23 cellular contexts compared by ENCODE assay signal in the genomic region with DNA sequence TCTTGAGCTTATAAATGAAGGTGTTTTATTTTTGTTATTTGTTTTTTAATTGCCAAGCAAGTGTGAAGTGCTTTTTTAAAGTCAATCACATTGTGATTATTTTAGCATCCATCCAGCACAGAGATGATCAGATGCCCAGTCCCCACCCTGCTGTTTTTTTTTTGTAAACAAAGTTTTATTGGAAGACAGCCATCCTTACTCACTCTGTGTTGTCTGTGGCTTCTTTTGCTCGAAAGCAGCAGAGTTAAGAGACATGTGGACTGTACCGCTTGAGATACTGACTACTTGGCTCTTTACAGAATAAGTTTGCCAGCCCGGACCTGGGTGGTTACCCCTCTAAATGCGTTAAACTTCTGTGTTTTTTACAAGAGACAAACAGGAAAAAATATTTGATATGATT. TPM values are rescaled to one million over a fixed set of nuclear protein-coding genes. Genes with fewer than 3 reads are reported as not detected.
A peak's percentile ranks its signal among the peaks of the same experiment; 100 is the strongest.
DNase-seq lines count a peak whose midpoint lies in the region; ATAC-seq and TF ChIP-seq lines count a peak whose summit lies in the region.
"Had no signal": no experiment of that assay in that cellular context is flagged by ENCODE, and none has a peak within 500 bp of the region (broad histone marks: within the 10 kb centered on the region; RNA-seq: fewer than 3 reads in every experiment).

No MANE protein-coding gene starts in this region.

- no peaks in the 10 kb centered on the region for H3K79me2 ChIP-seq in fibroblast of lung (ENCODE audit: control insufficient read depth, insufficient read depth, low read length)

- DNase-seq in Right ventricle myocardium inferior (ENCODE audit: missing footprints): peak; percentile 0
- no peak for DNase-seq in right atrium auricular region (ENCODE audit: low spot score)
- peak; percentile 12 for DNase-seq in NCI-H446 treated with DMSO at 0.1 percent for 48 hours (lab: John Stamatoyannopoulos, UW)
- DNase-seq in fibroblast of lung (ENCODE audit: low read depth in 2 of 2): peak; percentile 50 to 77
- DNase-seq in NCI-H1105 treated with DMSO at 0.1 percent for 48 hours (lab: John Stamatoyannopoulos, UW): no peak
- DNase-seq in left colon: no peak
- DNase-seq in activated naive CD8-positive, alpha-beta T cell treated with anti-CD3 and anti-CD28 coated beads, Interleukin-2, amount 50 U/mL, for 24 hours: no peak
- no peak for DNase-seq in dedifferentiated amniotic fluid mesenchymal stem cell (ENCODE audit: extremely low spot score)
- DNase-seq: activated CD4-positive, alpha-beta memory T cell treated with anti-CD3 and anti-CD28 coated beads for 36 hours; activated T-cell treated with anti-CD3 and anti-CD28 coated beads, Interleukin-2, amount 50 U/mL, for 1 hour; central memory CD4-positive, alpha-beta T cell; effector memory CD4-positive, alpha-beta T cell; GF-D8; H7; left cardiac atrium; NCI-H1417; NK-92 treated with Interleukin-12 subunit alpha and Interleukin-12 subunit beta, amount 100 ng/mL, for 24 hours; Right ventricle myocardium superior; stimulated activated CD4-positive, alpha-beta T cell treated with anti-CD3 and anti-CD28 coated beads, Interleukin-2, amount 100 ng/mL, for 24 hours; T-cell; WERI-Rb-1 had no signal

- no peaks in the 10 kb centered on the region for H3K9me3 Mint-ChIP-seq in activated naive CD8-positive, alpha-beta T cell treated with anti-CD3 and anti-CD28 coated beads, Interleukin-2, amount 50 U/mL, for 24 hours
- H3K9me3 Mint-ChIP-seq: activated CD4-positive, alpha-beta memory T cell treated with anti-CD3 and anti-CD28 coated beads for 36 hours; T-cell had no signal

- H3K4me3 Mint-ChIP-seq in activated naive CD8-positive, alpha-beta T cell treated with anti-CD3 and anti-CD28 coated beads, Interleukin-2, amount 50 U/mL, for 24 hours: no peak overlapping the region
- H3K4me3 Mint-ChIP-seq: activated CD4-positive, alpha-beta memory T cell treated with anti-CD3 and anti-CD28 coated beads for 36 hours; activated naive CD8-positive, alpha-beta T cell; T-cell had no signal

- H3K4me2 ChIP-seq in fibroblast of lung (ENCODE audit: extremely low read depth, insufficient read depth, low read length): no peak overlapping the region

- no peaks in the 10 kb centered on the region for H3K4me1 ChIP-seq in right atrium auricular region
- peaks cover 2% of the 10 kb centered on the region for H3K4me1 ChIP-seq in fibroblast of lung (ENCODE audit: control insufficient read depth, extremely low read depth, insufficient read depth, low read length)

- intact Hi-C loops in Right ventricle myocardium inferior (cut with DNase I): no loop called here
- intact Hi-C loops in left colon (cut with DNase I, micrococcal nuclease): no loop called here

- H4K20me1 ChIP-seq in fibroblast of lung (ENCODE audit: control insufficient read depth, extremely low read depth, insufficient read depth, low read length): no peaks in the 10 kb centered on the region

- ATAC-seq in Right ventricle myocardium inferior: no peak
- no peak for ATAC-seq in left colon
- ATAC-seq in activated naive CD8-positive, alpha-beta T cell treated with anti-CD3 and anti-CD28 coated beads, Interleukin-2, amount 50 U/mL, for 24 hours: no peak
- ATAC-seq: left cardiac atrium, sciatic nerve, T-cell had no signal

- no peak overlapping the region for H3K27ac Mint-ChIP-seq in activated naive CD8-positive, alpha-beta T cell treated with anti-CD3 and anti-CD28 coated beads, Interleukin-2, amount 50 U/mL, for 24 hours
- H3K27ac Mint-ChIP-seq: activated CD4-positive, alpha-beta memory T cell treated with anti-CD3 and anti-CD28 coated beads for 36 hours; activated naive CD8-positive, alpha-beta T cell; T-cell had no signal

- H3K27me3 Mint-ChIP-seq in activated naive CD8-positive, alpha-beta T cell treated with anti-CD3 and anti-CD28 coated beads, Interleukin-2, amount 50 U/mL, for 24 hours: no peaks in the 10 kb centered on the region
- H3K27me3 Mint-ChIP-seq: activated CD4-positive, alpha-beta memory T cell treated with anti-CD3 and anti-CD28 coated beads for 36 hours; activated naive CD8-positive, alpha-beta T cell; T-cell had no signal

- TF ChIP-seq CTCF in right atrium auricular region (IDR thresholded peaks at IDR 0.05) (no peak), fibroblast of lung (conservative IDR thresholded peaks at IDR 0.05 in 1 of 2, IDR thresholded peaks at IDR 0.05 in 1 of 2; ENCODE audit: low read depth in 1 of 2, low read length in 2 of 2) (no peak)

- no peaks in the 10 kb centered on the region for H3K9me3 ChIP-seq in right atrium auricular region
- no peaks in the 10 kb centered on the region for H3K9me3 ChIP-seq in fibroblast of lung (ENCODE audit: control insufficient read depth, insufficient read depth, low read depth, low read length)

- no peak overlapping the region for H2AFZ ChIP-seq in fibroblast of lung (ENCODE audit: low read length)

- H3K9ac ChIP-seq in fibroblast of lung (ENCODE audit: insufficient read depth, low read length): no peak overlapping the region

- H3K27ac ChIP-seq in right atrium auricular region (no peak overlapping the region), fibroblast of lung (ENCODE audit: insufficient read depth, low read length) (no peak overlapping the region)
- H3K27ac ChIP-seq: WERI-Rb-1 had no signal

- no peaks in the 10 kb centered on the region for H3K36me3 ChIP-seq in right atrium auricular region
- no peaks in the 10 kb centered on the region for H3K36me3 ChIP-seq in fibroblast of lung (ENCODE audit: control insufficient read depth, insufficient read depth, low read length)

- peaks cover 46% of the 10 kb centered on the region for H3K36me3 Mint-ChIP-seq in activated naive CD8-positive, alpha-beta T cell treated with anti-CD3 and anti-CD28 coated beads, Interleukin-2, amount 50 U/mL, for 24 hours (ENCODE audit: low read depth)

- H3K4me1 Mint-ChIP-seq in activated naive CD8-positive, alpha-beta T cell treated with anti-CD3 and anti-CD28 coated beads, Interleukin-2, amount 50 U/mL, for 24 hours: peaks cover 3% of the 10 kb centered on the region
- H3K4me1 Mint-ChIP-seq: T-cell had no signal

- H3K27me3 ChIP-seq in right atrium auricular region (no peaks in the 10 kb centered on the region), fibroblast of lung (ENCODE audit: control insufficient read depth, insufficient read depth, low read length) (no peaks in the 10 kb centered on the region)

- H3K4me3 ChIP-seq in right atrium auricular region (no peak overlapping the region), fibroblast of lung (replicated peaks in 1 of 4; ENCODE audit: control extremely low read depth in 1 of 4, insufficient read depth in 1 of 4, low read depth in 3 of 4, low read length in 4 of 4) (no peak overlapping the region)

RNA-seq across cellular contexts. Expression of gene AMN, which starts 30.9 kb away (rescaled TPM):
- total RNA-seq in Right ventricle myocardium inferior: 0.14 TPM
- total RNA-seq in right atrium auricular region: under 1 TPM in 1 of 2 donors, not detected in 1; 0.71 TPM
- total RNA-seq in fibroblast of lung: under 0.01 TPM in 2 replicates
- polyA plus RNA-seq in fibroblast of lung: not detected in 2 replicates
- polyA plus RNA-seq in fibroblast of lung (2012): 0.09 TPM in 1 of 2 replicates, not detected in the other
- polyA minus RNA-seq in fibroblast of lung (ENCODE audit: low replicate concordance): not detected in 2 replicates
- total RNA-seq in left colon: 100 to 1,000 TPM; 186 to 331 TPM
- total RNA-seq: Right ventricle myocardium superior had no signal

Comparison
In these comparisons a context has a peak if more than half of its experiments do, and no peak if none do; other contexts are left out.
1. DNase-seq: peak in Right ventricle myocardium inferior (single experiment), NCI-H446 treated with DMSO at 0.1 percent for 48 hours (single experiment) and fibroblast of lung (2 of 2); none in right atrium auricular region (single experiment), NCI-H1105 treated with DMSO at 0.1 percent for 48 hours (single experiment), left colon (0 of 2), activated naive CD8-positive, alpha-beta T cell treated with anti-CD3 and anti-CD28 coated beads, Interleukin-2, amount 50 U/mL, for 24 hours (single experiment) and dedifferentiated amniotic fluid mesenchymal stem cell (single experiment).
2. RNA of gene AMN, which starts 30.9 kb away (total RNA-seq): 186 to 331 TPM in left colon; 0.71 TPM in right atrium auricular region, 0.14 TPM in Right ventricle myocardium inferior (single experiment) and under 0.01 TPM in fibroblast of lung; every median in the first group is over 100 times any median in the second.